ENCODE assay signal across 1 cellular context in the genomic region with DNA sequence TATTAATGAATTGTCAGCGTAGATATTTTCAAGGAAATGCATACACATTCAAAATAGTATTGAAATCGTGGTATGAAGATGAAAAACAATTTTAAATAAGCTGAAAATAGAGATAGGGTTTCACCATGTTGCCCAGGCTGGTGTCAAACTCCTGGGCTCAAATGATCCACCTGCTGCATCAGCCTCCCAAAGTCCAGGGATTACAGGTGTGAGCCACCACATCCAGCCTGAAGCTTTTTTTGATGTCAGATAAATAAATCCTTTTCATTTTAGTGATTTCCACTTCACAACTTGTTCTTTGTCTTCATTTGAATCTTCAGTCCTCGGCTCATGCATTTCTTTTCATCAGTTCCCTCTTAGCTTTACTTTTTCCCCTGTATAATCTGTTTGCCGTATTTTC.
TF ChIP-seq lines count a peak whose summit lies in the region.

No MANE protein-coding gene starts in this region.

TF ChIP-seq in HepG2, 621 proteins besides CTCF, POLR2A, EP300 and RAD21:
- peak; percentile 68; the same call in 1 of the 2 replicates for TF ChIP-seq ZNF460 (CRISPR knock-in tag; IDR thresholded peaks at IDR 0.05; ENCODE audit: borderline replicate concordance)
- no peak for TF ChIP-seq ZFP82 (CRISPR knock-in tag; IDR thresholded peaks at IDR 0.05; ENCODE audit: borderline replicate concordance)
TF ChIP-seq in HepG2: peak in this region for 1.
